Comparison of ENCODE assay signal across 1 cellular context in the genomic region with DNA sequence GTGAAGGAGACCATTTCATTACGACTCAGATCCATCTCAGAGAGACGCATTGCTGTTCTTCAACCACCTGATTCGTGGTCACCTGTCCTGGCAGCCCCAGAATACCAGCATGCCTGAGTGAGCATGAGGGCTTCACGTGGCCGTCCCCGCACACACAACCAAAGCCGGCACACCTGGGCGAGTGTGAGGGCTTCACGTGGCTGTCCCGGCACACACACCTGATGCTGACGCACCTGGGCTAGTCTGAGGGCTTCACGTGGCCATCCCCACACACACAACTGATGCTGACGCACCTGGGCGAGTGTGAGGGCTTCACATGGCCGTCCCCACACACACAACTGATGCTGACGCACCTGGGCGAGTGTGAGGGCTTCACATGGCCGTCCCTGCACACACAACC. TPM values are rescaled to one million over a fixed set of nuclear protein-coding genes. Genes with fewer than 3 reads are reported as not detected.
"Had no signal": no experiment of that assay in that cellular context is flagged by ENCODE, and none has a peak within 500 bp of the region (broad histone marks: within the 10 kb centered on the region; RNA-seq: fewer than 3 reads in every experiment).

No MANE protein-coding gene starts in this region.

RNA-seq across cellular contexts. Expression of gene DPYSL4, which starts 34.2 kb away (rescaled TPM):
- polyA plus RNA-seq: immature natural killer cell had no signal
